Comparison of ENCODE assay signal across 9 cellular contexts in the genomic region with DNA sequence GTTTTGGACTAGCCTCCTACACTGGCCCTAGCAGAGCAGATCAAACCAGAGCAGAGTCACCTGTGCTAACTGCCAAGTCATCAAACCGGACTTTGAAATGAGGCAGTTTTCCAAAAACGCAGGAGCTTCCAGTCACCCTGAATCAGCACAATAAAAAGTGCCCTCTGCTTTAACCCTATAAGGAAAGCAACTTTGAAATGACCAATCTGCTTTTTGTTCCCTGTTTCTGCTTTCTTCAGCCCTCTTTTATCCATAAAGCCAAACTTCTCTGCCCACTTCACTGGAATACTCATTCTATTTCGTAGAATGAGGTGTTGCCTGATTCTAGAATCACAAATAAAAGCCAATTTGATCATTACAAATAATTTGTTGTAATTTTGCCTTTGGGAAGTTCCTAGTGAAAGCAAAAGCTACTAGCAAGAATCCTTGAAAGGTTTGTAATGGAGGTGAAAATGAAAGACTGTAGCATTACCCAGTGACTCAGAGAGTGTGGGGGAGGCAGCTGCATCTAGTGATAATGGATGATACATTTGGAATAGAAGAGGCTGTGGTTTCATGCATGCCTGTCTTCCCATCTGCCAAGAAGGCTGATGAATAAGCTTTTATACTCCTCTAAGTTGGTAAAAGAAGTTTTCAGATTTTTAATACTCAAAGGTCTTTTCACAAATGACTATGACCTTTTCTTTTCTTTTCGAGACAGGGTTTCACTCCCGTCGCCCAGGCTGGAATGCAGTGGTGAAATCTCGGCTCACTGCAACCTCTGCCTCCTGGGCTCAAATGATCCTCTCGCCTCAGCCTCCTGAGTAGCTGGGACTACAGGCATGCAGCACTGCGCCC. TPM values are rescaled to one million over a fixed set of nuclear protein-coding genes. Genes with fewer than 3 reads are reported as not detected.
A peak's percentile ranks its signal among the peaks of the same experiment; 100 is the strongest.
DNase-seq lines count a peak whose midpoint lies in the region; ATAC-seq, FAIRE-seq and TF ChIP-seq lines count a peak whose summit lies in the region.
"Had no signal": no experiment of that assay in that cellular context is flagged by ENCODE, and none has a peak within 500 bp of the region (broad histone marks: within the 10 kb centered on the region; RNA-seq: fewer than 3 reads in every experiment).

No MANE protein-coding gene starts in this region.

- CTCF ChIA-PET in endothelial cell of umbilical vein (lab: Charles Lee): interaction anchor here (1.1 to 2.3 kb wide), 6 partner anchors 14 to 99 kb away, joined by 3 to 19 read pairs (median 6); no protein-coding TSS in a partner anchor

- H3K4me2 ChIP-seq in endothelial cell of umbilical vein (ENCODE audit: insufficient read depth, low read length): no peak overlapping the region

- no peak overlapping the region for H3K4me3 ChIP-seq in endothelial cell of umbilical vein (replicated peaks in 1 of 3; ENCODE audit: insufficient read depth in 1 of 3, low read depth in 1 of 3, low read length in 3 of 3)

- peak overlapping the region; percentile 59 for H2AFZ ChIP-seq in endothelial cell of umbilical vein (ENCODE audit: low read depth, low read length)

- no peak overlapping the region for H3K9ac ChIP-seq in endothelial cell of umbilical vein (replicated peaks; ENCODE audit: extremely low read depth, insufficient read depth, low read length)

- no peak for TF ChIP-seq CTCF in endothelial cell of umbilical vein (IDR thresholded peaks at IDR 0.05; ENCODE audit: extremely low read depth in 1 of 2, insufficient read depth in 1 of 2, low read depth in 1 of 2, low read length in 2 of 2)
- no peak for TF ChIP-seq CTCF in omental fat pad (IDR thresholded peaks at IDR 0.05)

- POLR2A ChIA-PET in endothelial cell of umbilical vein (lab: Charles Lee): no interaction called here

- TF ChIP-seq POLR2A in endothelial cell of umbilical vein (IDR thresholded peaks at IDR 0.05; ENCODE audit: low read depth, low read length): no peak

- ATAC-seq in omental fat pad (ENCODE audit: low FRiP score): peak; percentile 96
- no peak for ATAC-seq in HG03378 (IDR thresholded peaks at IDR 0.05; ENCODE audit: unreplicated experiment)

- in situ Hi-C loops in Caki2 (cut with HindIII; ENCODE audit: low pct_unique_long_range_greater_than_20kb, low sequenced_read_pairs): no loop called here

- H3K79me2 ChIP-seq in endothelial cell of umbilical vein (ENCODE audit: control insufficient read depth, insufficient read depth, low read length): no peaks in the 10 kb centered on the region

- H3K27me3 ChIP-seq in endothelial cell of umbilical vein (ENCODE audit: control insufficient read depth in 2 of 2, insufficient read depth in 2 of 2, low read length in 2 of 2): no peaks in the 10 kb centered on the region

- no peaks in the 10 kb centered on the region for H4K20me1 ChIP-seq in endothelial cell of umbilical vein (replicated peaks; ENCODE audit: control insufficient read depth, extremely low read depth, insufficient read depth, low read length)

- H3K9me3 ChIP-seq in endothelial cell of umbilical vein (replicated peaks; ENCODE audit: control insufficient read depth, insufficient read depth, low read length): no peaks in the 10 kb centered on the region

- no peaks in the 10 kb centered on the region for H3K36me3 ChIP-seq in endothelial cell of umbilical vein (ENCODE audit: control insufficient read depth in 2 of 2, extremely low read depth in 1 of 2, insufficient read depth in 2 of 2, low read length in 2 of 2)

- FAIRE-seq in endothelial cell of umbilical vein (lab: Jason Lieb, UNC): no peak
- FAIRE-seq: islet of Langerhans had no signal

- H3K4me1 ChIP-seq in endothelial cell of umbilical vein (ENCODE audit: control insufficient read depth, extremely low read depth, insufficient read depth, low read length): peaks cover 12% of the 10 kb centered on the region

- dilution Hi-C loops in endothelial cell of umbilical vein (cut with MboI; ENCODE audit: extremely low pct_ligation_motif_present, low sequenced_read_pairs): no loop called here

- no peak overlapping the region for H3K27ac ChIP-seq in endothelial cell of umbilical vein (ENCODE audit: insufficient read depth, low read depth, low read length)

- BruUV-seq in endothelial cell of umbilical vein (replicated peaks; lab: Mats Ljungman, UMichigan): no TSS peak

- H3K9me1 ChIP-seq in endothelial cell of umbilical vein (replicated peaks; ENCODE audit: control insufficient read depth, extremely low read depth, insufficient read depth, low read length): no peaks in the 10 kb centered on the region

- DNase-seq in Caki2 (ENCODE audit: low read depth): peak; percentile 92
- peak; percentile 31 for DNase-seq in OCI-M2 (lab: John Stamatoyannopoulos, UW; ENCODE audit: unreplicated experiment)
- no peak for DNase-seq in endothelial cell of umbilical vein (ENCODE audit: low read depth, low spot score)
- no peak for DNase-seq in omental fat pad (ENCODE audit: low spot score)
- DNase-seq in NK-92 treated with Interleukin-12 subunit alpha and Interleukin-12 subunit beta, amount 100 ng/mL, for 24 hours (lab: John Stamatoyannopoulos, UW): no peak
- DNase-seq in T-helper 1 cell: no peak
- no peak for DNase-seq in NCI-H510A treated with DMSO at 0.1 percent for 48 hours (lab: John Stamatoyannopoulos, UW)

- intact Hi-C loops in endothelial cell of umbilical vein (cut with micrococcal nuclease): no loop called here

TF ChIP-seq in endothelial cell of umbilical vein, 7 proteins besides CTCF, POLR2A, EP300 and RAD21:
- TF ChIP-seq FOS (IDR thresholded peaks at IDR 0.05; ENCODE audit: borderline replicate concordance, insufficient read depth, low read length): peak; percentile 50
- TF ChIP-seq, protein P1, sequence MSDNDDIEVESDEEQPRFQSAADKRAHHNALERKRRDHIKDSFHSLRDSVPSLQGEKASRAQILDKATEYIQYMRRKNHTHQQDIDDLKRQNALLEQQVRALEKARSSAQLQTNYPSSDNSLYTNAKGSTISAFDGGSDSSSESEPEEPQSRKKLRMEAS (IDR thresholded peaks at IDR 0.05; ENCODE audit: insufficient read depth, insufficient read length): no peak

RNA-seq across cellular contexts. Expression of gene SPAAR, which starts 14.9 kb away (rescaled TPM):
- not detected in 2 replicates for total RNA-seq in Caki2 (2014; rRNA removed; shearing (Covaris generic); ENCODE audit: low replicate concordance)
- total RNA-seq in endothelial cell of umbilical vein: 13.0 and 24.8 TPM in 2 replicates
- 20.8 and 23.0 TPM in 2 replicates for polyA plus RNA-seq in endothelial cell of umbilical vein
- polyA plus RNA-seq in endothelial cell of umbilical vein (2011; cell fraction: cytosol; rRNA removed): 15.2 and 16.0 TPM in 2 replicates
- 10.6 and 11.8 TPM in 2 replicates for polyA plus RNA-seq in endothelial cell of umbilical vein (2011; cell fraction: nucleus; rRNA removed)
- 14.3 and 25.3 TPM in 2 replicates for polyA plus RNA-seq in endothelial cell of umbilical vein (2012)
- 19.9 and 21.2 TPM in 2 replicates for polyA minus RNA-seq in endothelial cell of umbilical vein
- not detected for polyA minus RNA-seq in endothelial cell of umbilical vein (2011; cell fraction: cytosol; rRNA and poly(A)+ RNA removed)
- polyA minus RNA-seq in endothelial cell of umbilical vein (2011; cell fraction: nucleus; rRNA and poly(A)+ RNA removed): 12.7 and 15.8 TPM in 2 replicates
- total RNA-seq in omental fat pad: 10 to 100 TPM in 3 of 4 donors, 1 to 10 TPM in 1; 5.6 to 70.1 (median 18.4) TPM

RNA-seq across cellular contexts. Expression of gene HRCT1, which starts 18.1 kb away (rescaled TPM):
- 26.7 and 36.7 TPM in 2 replicates for total RNA-seq in Caki2 (2014; rRNA removed; shearing (Covaris generic); ENCODE audit: low replicate concordance)
- total RNA-seq in endothelial cell of umbilical vein: 1.2 and 5.2 TPM in 2 replicates
- 7.0 and 9.9 TPM in 2 replicates for polyA plus RNA-seq in endothelial cell of umbilical vein
- polyA plus RNA-seq in endothelial cell of umbilical vein (2011; cell fraction: cytosol; rRNA removed): 6.2 and 7.1 TPM in 2 replicates
- 2.4 and 2.9 TPM in 2 replicates for polyA plus RNA-seq in endothelial cell of umbilical vein (2011; cell fraction: nucleus; rRNA removed)
- 3.2 and 3.4 TPM in 2 replicates for polyA plus RNA-seq in endothelial cell of umbilical vein (2012)
- polyA minus RNA-seq in endothelial cell of umbilical vein: 0.51 and 2.2 TPM in 2 replicates
- polyA minus RNA-seq in endothelial cell of umbilical vein (2011; cell fraction: cytosol; rRNA and poly(A)+ RNA removed): not detected
- 0.48 and 0.82 TPM in 2 replicates for polyA minus RNA-seq in endothelial cell of umbilical vein (2011; cell fraction: nucleus; rRNA and poly(A)+ RNA removed)
- 10 to 100 TPM in 2 of 4 donors, 1 to 10 TPM in 2; 5.1 to 17.5 (median 11.3) TPM for total RNA-seq in omental fat pad

RNA-seq across cellular contexts. Expression of gene OR2S2, which starts 33.8 kb away (rescaled TPM):
- not detected in 2 replicates for total RNA-seq in Caki2 (2014; rRNA removed; shearing (Covaris generic); ENCODE audit: low replicate concordance)
- not detected in 2 replicates for total RNA-seq in endothelial cell of umbilical vein
- polyA plus RNA-seq in endothelial cell of umbilical vein: not detected in 2 replicates
- not detected in 2 replicates for polyA plus RNA-seq in endothelial cell of umbilical vein (2011; cell fraction: cytosol; rRNA removed)
- polyA plus RNA-seq in endothelial cell of umbilical vein (2011; cell fraction: nucleus; rRNA removed): not detected in 2 replicates
- polyA plus RNA-seq in endothelial cell of umbilical vein (2012): not detected in 2 replicates
- not detected in 2 replicates for polyA minus RNA-seq in endothelial cell of umbilical vein
- not detected for polyA minus RNA-seq in endothelial cell of umbilical vein (2011; cell fraction: cytosol; rRNA and poly(A)+ RNA removed)
- polyA minus RNA-seq in endothelial cell of umbilical vein (2011; cell fraction: nucleus; rRNA and poly(A)+ RNA removed): not detected in 2 replicates
- not detected for total RNA-seq in omental fat pad

RNA-seq across cellular contexts. Expression of gene OR13J1, which starts 53.9 kb away (rescaled TPM):
- total RNA-seq in Caki2 (2014; rRNA removed; shearing (Covaris generic); ENCODE audit: low replicate concordance): not detected in 2 replicates
- total RNA-seq in endothelial cell of umbilical vein (not detected in 2 replicates), omental fat pad (not detected)
- not detected in 2 replicates for polyA plus RNA-seq in endothelial cell of umbilical vein
- polyA plus RNA-seq in endothelial cell of umbilical vein (2011; cell fraction: cytosol; rRNA removed): not detected in 2 replicates
- polyA plus RNA-seq in endothelial cell of umbilical vein (2011; cell fraction: nucleus; rRNA removed): not detected in 2 replicates
- polyA plus RNA-seq in endothelial cell of umbilical vein (2012): not detected in 2 replicates
- polyA minus RNA-seq in endothelial cell of umbilical vein: not detected in 2 replicates
- not detected for polyA minus RNA-seq in endothelial cell of umbilical vein (2011; cell fraction: cytosol; rRNA and poly(A)+ RNA removed)
- not detected in 2 replicates for polyA minus RNA-seq in endothelial cell of umbilical vein (2011; cell fraction: nucleus; rRNA and poly(A)+ RNA removed)

Comparison
In these comparisons a context has a peak if more than half of its experiments do, and no peak if none do; other contexts are left out.
1. DNase-seq: peak in Caki2 (single experiment) and OCI-M2 (single experiment); none in endothelial cell of umbilical vein (single experiment), omental fat pad (single experiment), NK-92 treated with Interleukin-12 subunit alpha and Interleukin-12 subunit beta, amount 100 ng/mL, for 24 hours (single experiment), T-helper 1 cell (0 of 5) and NCI-H510A treated with DMSO at 0.1 percent for 48 hours (single experiment).